1 cellular context compared by ENCODE assay signal in genomic region chr15:86165263-86166204, GRCh38.
TF ChIP-seq lines count a peak whose summit lies in the region.

No MANE protein-coding gene starts in this region.

TF ChIP-seq in SK-N-SH treated with all-trans-retinoic acid at 6 μM for 48 hours, 23 proteins besides CTCF, POLR2A, EP300 and RAD21 (continued from another document):
- TF ChIP-seq PATZ1 (CRISPR knock-in tag; IDR thresholded peaks at IDR 0.05; ENCODE audit: borderline replicate concordance) (peak; percentile 50), ISL1 (CRISPR knock-in tag; IDR thresholded peaks at IDR 0.05) (peak; percentile 99)
TF ChIP-seq in SK-N-SH treated with all-trans-retinoic acid at 6 μM for 48 hours: peak in this region for 7.
